8 cellular contexts compared by ENCODE assay signal in genomic region chr3:111069974-111070751, GRCh38. TPM values are rescaled to one million over a fixed set of nuclear protein-coding genes. Genes with fewer than 3 reads are reported as not detected.
DNase-seq lines count a peak whose midpoint lies in the region; ATAC-seq, FAIRE-seq and TF ChIP-seq lines count a peak whose summit lies in the region.

No MANE protein-coding gene starts in this region.

- no peaks in the 10 kb centered on the region for H3K36me3 Mint-ChIP-seq in activated CD4-positive, alpha-beta T cell treated with anti-CD3 and anti-CD28 coated beads, Interleukin-2, amount 10 ng/mL, durations not matched to agents 24 days and 14 days (ENCODE audit: low read depth)

- H3K27ac ChIP-seq in sigmoid colon = peak overlapping the region; percentile 93 to 97 (median 94)

- WGBS in sigmoid colon, 2 donors = 5 to 11% methylated on average over 24 of the region's 24 CpGs

- H3K27ac Mint-ChIP-seq in activated CD4-positive, alpha-beta T cell treated with anti-CD3 and anti-CD28 coated beads, Interleukin-2, amount 10 ng/mL, durations not matched to agents 24 days and 14 days = peak overlapping the region; percentile 87

- H3K9me3 ChIP-seq in adipocyte (ENCODE audit: control insufficient read depth, low read length) (no peaks in the 10 kb centered on the region), iPS-18c (ENCODE audit: control insufficient read depth, insufficient read depth, low read length) (no peaks in the 10 kb centered on the region), sigmoid colon (no peaks in the 10 kb centered on the region)

- intact Hi-C loops in activated CD4-positive, alpha-beta T cell treated with anti-CD3 and anti-CD28 coated beads, Interleukin-2, amount 10 ng/mL, durations not matched to agents 24 days and 14 days (cut with micrococcal nuclease) = loop anchor here (2.0 to 10.0 kb wide), 5 partner anchors 169 to 905 kb away; partner anchors contain the start of gene ABHD10
- intact Hi-C loops in sigmoid colon (cut with DNase I) = no loop called here

- H3K27me3 Mint-ChIP-seq in activated CD4-positive, alpha-beta T cell treated with anti-CD3 and anti-CD28 coated beads, Interleukin-2, amount 10 ng/mL, durations not matched to agents 24 days and 14 days = peaks cover 48% of the 10 kb centered on the region

- DNase-seq in activated CD4-positive, alpha-beta T cell treated with anti-CD3 and anti-CD28 coated beads, Interleukin-2, amount 10 ng/mL, durations not matched to agents 24 days and 14 days = peak; percentile 59
- no peak for DNase-seq in activated CD4-positive, alpha-beta T cell treated with anti-CD3 and anti-CD28 coated beads, Interleukin-2, amount 50 U/mL, for 1 hour
- DNase-seq in adipocyte (ENCODE audit: low read depth) (peak; percentile 51), sigmoid colon (no peak), RCC 7860 (ENCODE audit: low spot score) (no peak), mesenteric fat pad (ENCODE audit: low spot score) (no peak)

- TF ChIP-seq EP300 in sigmoid colon (IDR thresholded peaks at IDR 0.05) = no peak

- H3K9ac ChIP-seq in adipocyte (ENCODE audit: low read length) = peak overlapping the region; percentile 92

- H3K27me3 ChIP-seq in adipocyte (replicated peaks; ENCODE audit: control insufficient read depth, insufficient read depth, low read length) = no peaks in the 10 kb centered on the region
- no peaks in the 10 kb centered on the region for H3K27me3 ChIP-seq in sigmoid colon

- TF ChIP-seq CTCF in sigmoid colon (IDR thresholded peaks at IDR 0.05) = no peak

- H3K4me1 Mint-ChIP-seq in activated CD4-positive, alpha-beta T cell treated with anti-CD3 and anti-CD28 coated beads, Interleukin-2, amount 10 ng/mL, durations not matched to agents 24 days and 14 days = peaks cover 30% of the 10 kb centered on the region

- no peak for TF ChIP-seq POLR2A in sigmoid colon (IDR thresholded peaks at IDR 0.05)

- H3K4me1 ChIP-seq in adipocyte (ENCODE audit: control insufficient read depth, insufficient read depth, low read length) = peaks cover 24% of the 10 kb centered on the region
- H3K4me1 ChIP-seq in sigmoid colon = peaks cover 0 to 33% (median 27%) of the 10 kb centered on the region in 4 donors

- peak overlapping the region; percentile 94 for H3K4me3 ChIP-seq in adipocyte (ENCODE audit: low read length)
- peak overlapping the region; percentile 85 for H3K4me3 ChIP-seq in iPS-18c (ENCODE audit: insufficient read depth, low read depth, low read length)
- H3K4me3 ChIP-seq in sigmoid colon = peak overlapping the region; percentile 78 to 97 (median 90)

- peak overlapping the region; percentile 94 for H3K4me3 Mint-ChIP-seq in activated CD4-positive, alpha-beta T cell treated with anti-CD3 and anti-CD28 coated beads, Interleukin-2, amount 10 ng/mL, durations not matched to agents 24 days and 14 days

- H3K36me3 ChIP-seq in adipocyte (ENCODE audit: control insufficient read depth, insufficient read depth, low read length, severe bottlenecking) (no peaks in the 10 kb centered on the region), sigmoid colon (no peaks in the 10 kb centered on the region)

- ATAC-seq in GM18519 (IDR thresholded peaks at IDR 0.05; ENCODE audit: low FRiP score, unreplicated experiment) = no peak

- no peak for FAIRE-seq in RCC 7860 (lab: Jason Lieb, UNC)

- no peaks in the 10 kb centered on the region for H3K9me3 Mint-ChIP-seq in activated CD4-positive, alpha-beta T cell treated with anti-CD3 and anti-CD28 coated beads, Interleukin-2, amount 10 ng/mL, durations not matched to agents 24 days and 14 days

RNA-seq across cellular contexts. Expression of gene NECTIN3, which starts 1.5 kb away (rescaled TPM):
- total RNA-seq in activated CD4-positive, alpha-beta T cell treated with anti-CD3 and anti-CD28 coated beads, Interleukin-2, amount 10 ng/mL, durations not matched to agents 24 days and 14 days = 3.0 and 4.4 TPM in 2 replicates
- total RNA-seq in sigmoid colon = 10 to 100 TPM; 20.0 to 54.1 (median 33.8) TPM
- polyA plus RNA-seq in sigmoid colon = 1 to 10 TPM; 1.8 to 9.8 (median 3.7) TPM
- 19.8 TPM for total RNA-seq in mesenteric fat pad

Comparison
In these comparisons a context has a peak if more than half of its experiments do, and no peak if none do; other contexts are left out.
1. DNase-seq: peak in activated CD4-positive, alpha-beta T cell treated with anti-CD3 and anti-CD28 coated beads, Interleukin-2, amount 10 ng/mL, durations not matched to agents 24 days and 14 days (single experiment) and adipocyte (single experiment); none in activated CD4-positive, alpha-beta T cell treated with anti-CD3 and anti-CD28 coated beads, Interleukin-2, amount 50 U/mL, for 1 hour (single experiment), sigmoid colon (single experiment), RCC 7860 (single experiment) and mesenteric fat pad (single experiment).
2. Peak in every context shown above with its lines, with median percentiles within 50 percentile points of each other: H3K4me3 ChIP-seq.